1 cellular context compared by ENCODE assay signal in genomic region chr12:68808388-68809189, GRCh38.
TF ChIP-seq lines count a peak whose summit lies in the region.

No MANE protein-coding gene starts in this region.

TF ChIP-seq in SK-N-SH, 30 proteins besides CTCF, POLR2A, EP300 and RAD21 (continued from another document):
- TF ChIP-seq, protein P1, sequence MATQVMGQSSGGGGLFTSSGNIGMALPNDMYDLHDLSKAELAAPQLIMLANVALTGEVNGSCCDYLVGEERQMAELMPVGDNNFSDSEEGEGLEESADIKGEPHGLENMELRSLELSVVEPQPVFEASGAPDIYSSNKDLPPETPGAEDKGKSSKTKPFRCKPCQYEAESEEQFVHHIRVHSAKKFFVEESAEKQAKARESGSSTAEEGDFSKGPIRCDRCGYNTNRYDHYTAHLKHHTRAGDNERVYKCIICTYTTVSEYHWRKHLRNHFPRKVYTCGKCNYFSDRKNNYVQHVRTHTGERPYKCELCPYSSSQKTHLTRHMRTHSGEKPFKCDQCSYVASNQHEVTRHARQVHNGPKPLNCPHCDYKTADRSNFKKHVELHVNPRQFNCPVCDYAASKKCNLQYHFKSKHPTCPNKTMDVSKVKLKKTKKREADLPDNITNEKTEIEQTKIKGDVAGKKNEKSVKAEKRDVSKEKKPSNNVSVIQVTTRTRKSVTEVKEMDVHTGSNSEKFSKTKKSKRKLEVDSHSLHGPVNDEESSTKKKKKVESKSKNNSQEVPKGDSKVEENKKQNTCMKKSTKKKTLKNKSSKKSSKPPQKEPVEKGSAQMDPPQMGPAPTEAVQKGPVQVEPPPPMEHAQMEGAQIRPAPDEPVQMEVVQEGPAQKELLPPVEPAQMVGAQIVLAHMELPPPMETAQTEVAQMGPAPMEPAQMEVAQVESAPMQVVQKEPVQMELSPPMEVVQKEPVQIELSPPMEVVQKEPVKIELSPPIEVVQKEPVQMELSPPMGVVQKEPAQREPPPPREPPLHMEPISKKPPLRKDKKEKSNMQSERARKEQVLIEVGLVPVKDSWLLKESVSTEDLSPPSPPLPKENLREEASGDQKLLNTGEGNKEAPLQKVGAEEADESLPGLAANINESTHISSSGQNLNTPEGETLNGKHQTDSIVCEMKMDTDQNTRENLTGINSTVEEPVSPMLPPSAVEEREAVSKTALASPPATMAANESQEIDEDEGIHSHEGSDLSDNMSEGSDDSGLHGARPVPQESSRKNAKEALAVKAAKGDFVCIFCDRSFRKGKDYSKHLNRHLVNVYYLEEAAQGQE (IDR thresholded peaks at IDR 0.05; ENCODE audit: low read depth, low read length), result no peak
- TF ChIP-seq ZBTB33 (IDR thresholded peaks at IDR 0.05; ENCODE audit: borderline replicate concordance, low read depth) (no peak), GABPA (IDR thresholded peaks at IDR 0.05; ENCODE audit: low read depth) (no peak), RXRA (IDR thresholded peaks at IDR 0.05; ENCODE audit: borderline replicate concordance, low read depth) (no peak; the same call in 1 of the 2 replicates), TEAD4 (IDR thresholded peaks at IDR 0.05; ENCODE audit: borderline replicate concordance, insufficient read depth) (no peak), EZH2phosphoT487 (IDR thresholded peaks at IDR 0.05; ENCODE audit: borderline replicate concordance, low read depth) (no peak), ELF1 (IDR thresholded peaks at IDR 0.05) (no peak), CHD2 (IDR thresholded peaks at IDR 0.05; ENCODE audit: low read length, partially characterized antibody) (no peak), PBX3 (IDR thresholded peaks at IDR 0.05) (peak; percentile 40; the same call in 1 of the 2 replicates), NRF1 (IDR thresholded peaks at IDR 0.05; ENCODE audit: low read depth, low read length) (no peak), GATA2 (CRISPR knock-in tag; IDR thresholded peaks at IDR 0.05) (no peak), FOSL2 (IDR thresholded peaks at IDR 0.05; ENCODE audit: borderline replicate concordance, low read depth) (peak; percentile 32; the same call in 1 of the 2 replicates), SIN3A (IDR thresholded peaks at IDR 0.05; ENCODE audit: borderline replicate concordance, low read depth, low read length) (peak; percentile 98; the same call in 1 of the 2 replicates)
- TF ChIP-seq, protein P2, sequence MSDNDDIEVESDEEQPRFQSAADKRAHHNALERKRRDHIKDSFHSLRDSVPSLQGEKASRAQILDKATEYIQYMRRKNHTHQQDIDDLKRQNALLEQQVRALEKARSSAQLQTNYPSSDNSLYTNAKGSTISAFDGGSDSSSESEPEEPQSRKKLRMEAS (IDR thresholded peaks at IDR 0.05; ENCODE audit: low read depth), result peak; percentile 89
